ENCODE assay signal across 1 cellular context in genomic region chr11:118921121-118921928, GRCh38.
TF ChIP-seq lines count a peak whose summit lies in the region.

No MANE protein-coding gene starts in this region.

TF ChIP-seq in HepG2, 621 proteins besides CTCF, POLR2A, EP300 and RAD21 (continued from another document and continues in another):
- TF ChIP-seq RERE (CRISPR knock-in tag; IDR thresholded peaks at IDR 0.05; ENCODE audit: low read depth) (peak; percentile 75; the same call in 1 of the 2 replicates), FOXM1 (CRISPR knock-in tag; IDR thresholded peaks at IDR 0.05) (no peak), CERS6 (CRISPR knock-in tag; IDR thresholded peaks at IDR 0.05) (no peak), HMG20A (CRISPR knock-in tag; IDR thresholded peaks at IDR 0.05; ENCODE audit: borderline replicate concordance) (peak; percentile 51; the same call in 1 of the 2 replicates), TRIM22 (IDR thresholded peaks at IDR 0.05) (no peak), ZNF18 (CRISPR knock-in tag; IDR thresholded peaks at IDR 0.05; ENCODE audit: insufficient replicate concordance) (no peak), ARNTL (CRISPR knock-in tag; IDR thresholded peaks at IDR 0.05) (0 out of 2 replicates have a peak, but pooled peaks have one; percentile 17), ZNF513 (CRISPR knock-in tag; conservative IDR thresholded peaks at IDR 0.05) (no peak), DMTF1 (CRISPR knock-in tag; IDR thresholded peaks at IDR 0.05) (no peak), RBAK (CRISPR knock-in tag; IDR thresholded peaks at IDR 0.05) (no peak), ZNF879 (CRISPR knock-in tag; IDR thresholded peaks at IDR 0.05) (no peak), ZNF773 (CRISPR knock-in tag; IDR thresholded peaks at IDR 0.05; ENCODE audit: borderline replicate concordance) (no peak), DDIT3 (CRISPR knock-in tag; IDR thresholded peaks at IDR 0.05) (no peak), MAFF (IDR thresholded peaks at IDR 0.05; ENCODE audit: low read depth, low read length) (no peak), GPN1 (CRISPR knock-in tag; IDR thresholded peaks at IDR 0.05; ENCODE audit: borderline replicate concordance) (no peak), SIX1 (CRISPR knock-in tag; IDR thresholded peaks at IDR 0.05; ENCODE audit: borderline replicate concordance) (0 out of 2 replicates have a peak, but pooled peaks have one; percentile 32), STAG1 (CRISPR knock-in tag; IDR thresholded peaks at IDR 0.05) (no peak), AHR (CRISPR knock-in tag; IDR thresholded peaks at IDR 0.05) (0 out of 2 replicates have a peak, but pooled peaks have one; percentile 28), ZSCAN20 (CRISPR knock-in tag; IDR thresholded peaks at IDR 0.05; ENCODE audit: borderline replicate concordance) (no peak), THAP7 (CRISPR knock-in tag; IDR thresholded peaks at IDR 0.05) (no peak), TRAFD1 (CRISPR knock-in tag; IDR thresholded peaks at IDR 0.05; ENCODE audit: borderline replicate concordance) (no peak), ZNF205 (CRISPR knock-in tag; IDR thresholded peaks at IDR 0.05) (no peak), ZNF446 (CRISPR knock-in tag; IDR thresholded peaks at IDR 0.05) (no peak), RXRA (CRISPR knock-in tag; IDR thresholded peaks at IDR 0.05) (peak; percentile 73), SOX13 (IDR thresholded peaks at IDR 0.05) (peak; percentile 41; the same call in 1 of the 2 replicates), SOX13 (CRISPR knock-in tag; conservative IDR thresholded peaks at IDR 0.05 in 1 of 2, IDR thresholded peaks at IDR 0.05 in 1 of 2) (peak in 1 of 2 experiments; percentile 73; a peak in 2 of 4 replicates), ZNF609 (CRISPR knock-in tag; IDR thresholded peaks at IDR 0.05; ENCODE audit: borderline replicate concordance) (peak; percentile 66; the same call in 1 of the 2 replicates), ZNF503 (CRISPR knock-in tag; IDR thresholded peaks at IDR 0.05) (no peak; the same call in 1 of the 2 replicates), SRY (CRISPR knock-in tag; IDR thresholded peaks at IDR 0.05) (no peak), ZNF20 (CRISPR knock-in tag; IDR thresholded peaks at IDR 0.05) (no peak), KLF16 (CRISPR knock-in tag; IDR thresholded peaks at IDR 0.05) (peak in 1 of 2 experiments; percentile 87; a peak in 2 of 4 replicates), RARG (CRISPR knock-in tag; IDR thresholded peaks at IDR 0.05; ENCODE audit: low read depth) (no peak)
